In genomic region chr12:778615-779014, GRCh38 we compare ENCODE assay signal across 17 cellular contexts. TPM values are rescaled to one million over a fixed set of nuclear protein-coding genes. Genes with fewer than 3 reads are reported as not detected.
DNase-seq lines count a peak whose midpoint lies in the region; ATAC-seq and TF ChIP-seq lines count a peak whose summit lies in the region.
"Had no signal": no experiment of that assay in that cellular context is flagged by ENCODE, and none has a peak within 500 bp of the region (broad histone marks: within the 10 kb centered on the region; RNA-seq: fewer than 3 reads in every experiment).

No MANE protein-coding gene starts in this region.

- H3K9me3 ChIP-seq in breast epithelium (no peaks in the 10 kb centered on the region), Peyer's patch (no peaks in the 10 kb centered on the region)
- H3K9me3 ChIP-seq: gastroesophageal sphincter, MG63, stomach had no signal

- no peak for ATAC-seq in activated B cell treated with CpG ODN at 0.5 μM for 24 hours (ENCODE audit: low read depth)
- no peak for ATAC-seq in stimulated activated memory B cell treated with anti-CD40 and anti-IgM and Interleukin-4, amounts not matched to agents 10 μg/mL and 1 μg/mL and 100 μg/mL, for 72 hours
- ATAC-seq in GM18858 (IDR thresholded peaks at IDR 0.05; ENCODE audit: unreplicated experiment), result no peak
- ATAC-seq: gastroesophageal sphincter, PC-3 had no signal

- H3K36me3 ChIP-seq in breast epithelium, result no peaks in the 10 kb centered on the region
- H3K36me3 ChIP-seq in Peyer's patch, result no peaks in the 10 kb centered on the region
- H3K36me3 ChIP-seq: gastroesophageal sphincter, MG63, stomach had no signal

- H3K36me3 Mint-ChIP-seq in MCF 10A (ENCODE audit: insufficient read depth, unreplicated experiment) (peaks cover 8% of the 10 kb centered on the region), activated B cell treated with CpG ODN at 0.5 μM for 24 hours (ENCODE audit: low read depth) (peaks cover 4% of the 10 kb centered on the region)
- peaks cover 13% of the 10 kb centered on the region for H3K36me3 Mint-ChIP-seq in stimulated activated memory B cell treated with anti-CD40 and anti-IgM and Interleukin-4, amounts not matched to agents 10 μg/mL and 1 μg/mL and 100 μg/mL, for 72 hours

- H3K27me3 Mint-ChIP-seq in MCF 10A (ENCODE audit: insufficient read depth, unreplicated experiment) (no peaks in the 10 kb centered on the region), activated B cell treated with CpG ODN at 0.5 μM for 24 hours (no peaks in the 10 kb centered on the region)
- no peaks in the 10 kb centered on the region for H3K27me3 Mint-ChIP-seq in stimulated activated memory B cell treated with anti-CD40 and anti-IgM and Interleukin-4, amounts not matched to agents 10 μg/mL and 1 μg/mL and 100 μg/mL, for 72 hours

- no peak for TF ChIP-seq CTCF in MCF 10A (IDR thresholded peaks at IDR 0.05; ENCODE audit: unreplicated experiment)
- no peak for TF ChIP-seq CTCF in breast epithelium (IDR thresholded peaks at IDR 0.05)
- no peak for TF ChIP-seq CTCF in activated B cell treated with CpG ODN at 0.5 μM for 24 hours (IDR thresholded peaks at IDR 0.05)
- no peak for TF ChIP-seq CTCF in foreskin fibroblast (IDR thresholded peaks at IDR 0.05; ENCODE audit: low read depth, low read length)
- no peak for TF ChIP-seq CTCF in Peyer's patch (IDR thresholded peaks at IDR 0.05)

- CTCF ChIA-PET in MCF 10A (lab: Yijun Ruan, JAX) (interaction anchor here (0.6 kb wide), 1 partner anchor 259 kb away, joined by 3 read pairs; no protein-coding TSS in a partner anchor), activated B cell treated with CpG ODN at 0.5 μM for 24 hours (lab: Charles Lee) (no interaction called here)

- H3K4me3 Mint-ChIP-seq in MCF 10A (ENCODE audit: unreplicated experiment), result no peak overlapping the region
- peak overlapping the region; percentile 29 for H3K4me3 Mint-ChIP-seq in activated B cell treated with CpG ODN at 0.5 μM for 24 hours
- H3K4me3 Mint-ChIP-seq in stimulated activated memory B cell treated with anti-CD40 and anti-IgM and Interleukin-4, amounts not matched to agents 10 μg/mL and 1 μg/mL and 100 μg/mL, for 72 hours, result peak overlapping the region; percentile 54

- DNase-seq in MCF 10A (ENCODE audit: unreplicated experiment) (no peak), breast epithelium (ENCODE audit: low spot score in 2 of 2) (no peak), activated B cell treated with CpG ODN at 0.5 μM for 24 hours (no peak), epithelial cell of prostate (ENCODE audit: low read depth, low spot score) (no peak), foreskin fibroblast (no peak), Peyer's patch (no peak)
- DNase-seq: activated CD4-positive, alpha-beta T cell treated with anti-CD3 and anti-CD28 coated beads for 1 hour; activated gamma-delta T cell; mammary epithelial cell; MG63; NCI-H2029 treated with DMSO at 0.1 percent for 48 hours; NCI-H526; PC-3; stomach had no signal

- no peak for TF ChIP-seq POLR2A in breast epithelium (IDR thresholded peaks at IDR 0.05)
- no peak for TF ChIP-seq POLR2A in Peyer's patch (IDR thresholded peaks at IDR 0.05)

- intact Hi-C loops in MCF 10A (cut with micrococcal nuclease), result no loop called here
- intact Hi-C loops in breast epithelium (cut with DNase I; ENCODE audit: low total_unique reads), result no loop called here
- intact Hi-C loops in activated B cell treated with CpG ODN at 0.5 μM for 24 hours (cut with micrococcal nuclease), result loop anchor here (5.0 kb wide), 1 partner anchor 34 kb away; no protein-coding TSS in a partner anchor

- H3K9me3 Mint-ChIP-seq in MCF 10A (ENCODE audit: unreplicated experiment) (peaks cover 7% of the 10 kb centered on the region), activated B cell treated with CpG ODN at 0.5 μM for 24 hours (no peaks in the 10 kb centered on the region)
- no peaks in the 10 kb centered on the region for H3K9me3 Mint-ChIP-seq in stimulated activated memory B cell treated with anti-CD40 and anti-IgM and Interleukin-4, amounts not matched to agents 10 μg/mL and 1 μg/mL and 100 μg/mL, for 72 hours

- peaks cover 33% of the 10 kb centered on the region for H3K4me1 Mint-ChIP-seq in MCF 10A (ENCODE audit: insufficient read depth, unreplicated experiment)
- peaks cover 75% of the 10 kb centered on the region for H3K4me1 Mint-ChIP-seq in activated B cell treated with CpG ODN at 0.5 μM for 24 hours
- H3K4me1 Mint-ChIP-seq in stimulated activated memory B cell treated with anti-CD40 and anti-IgM and Interleukin-4, amounts not matched to agents 10 μg/mL and 1 μg/mL and 100 μg/mL, for 72 hours, result peaks cover 72% of the 10 kb centered on the region

- no TSS peak for BruUV-seq in MCF 10A (replicated peaks; lab: Mats Ljungman, UMichigan)

- H3K27ac Mint-ChIP-seq in MCF 10A (ENCODE audit: low read depth, unreplicated experiment), result peak overlapping the region; percentile 63
- H3K27ac Mint-ChIP-seq in activated B cell treated with CpG ODN at 0.5 μM for 24 hours, result no peak overlapping the region
- peak overlapping the region; percentile 64 for H3K27ac Mint-ChIP-seq in stimulated activated memory B cell treated with anti-CD40 and anti-IgM and Interleukin-4, amounts not matched to agents 10 μg/mL and 1 μg/mL and 100 μg/mL, for 72 hours

- H3K27me3 ChIP-seq in breast epithelium (no peaks in the 10 kb centered on the region), Peyer's patch (no peaks in the 10 kb centered on the region)
- H3K27me3 ChIP-seq: gastroesophageal sphincter, MG63, stomach had no signal

- H3K27ac ChIP-seq in breast epithelium, result no peak overlapping the region
- peak overlapping the region; percentile 51 for H3K27ac ChIP-seq in epithelial cell of prostate
- no peak overlapping the region for H3K27ac ChIP-seq in Peyer's patch
- H3K27ac ChIP-seq: gastroesophageal sphincter, stomach had no signal

- H3K4me1 ChIP-seq in breast epithelium, result peaks cover 0 to 2% of the 10 kb centered on the region in 2 donors
- H3K4me1 ChIP-seq in Peyer's patch, result peaks cover 0 to 47% (median 6%) of the 10 kb centered on the region in 4 donors

- H3K4me3 ChIP-seq in breast epithelium, result no peak overlapping the region
- H3K4me3 ChIP-seq in foreskin fibroblast (ENCODE audit: low read depth in 1 of 2, low read length in 2 of 2), result no peak overlapping the region
- no peak overlapping the region for H3K4me3 ChIP-seq in Peyer's patch
- H3K4me3 ChIP-seq: gastroesophageal sphincter, MG63, stomach had no signal

- POLR2A ChIA-PET in MCF 10A (lab: Yijun Ruan, JAX) (interaction anchor here (2.4 to 8.5 kb wide), 3 partner anchors 9 to 26 kb away, joined by 6 to 82 read pairs (median 8); partner anchors contain the start of gene WNK1), activated B cell treated with CpG ODN at 0.5 μM for 24 hours (lab: Charles Lee) (interaction anchor here (0.6 kb wide), 1 partner anchor 26 kb away, joined by 3 read pairs; no protein-coding TSS in a partner anchor)

RNA-seq across cellular contexts. Expression of gene WNK1, which starts 26.2 kb away (rescaled TPM):
- total RNA-seq in MCF 10A (2022) (123 and 139 TPM in 2 replicates), breast epithelium (100 to 1,000 TPM; 173 to 192 (median 176) TPM), activated B cell treated with CpG ODN at 0.5 μM for 24 hours (142 and 155 TPM in 2 replicates), Peyer's patch (100 to 1,000 TPM in 3 of 4 donors, 10 to 100 TPM in 1; 83.2 to 198 (median 144) TPM)
